16 cellular contexts compared by ENCODE assay signal in genomic region chr21:17693801-17694200, GRCh38.
"Had no signal": no experiment of that assay in that cellular context is flagged by ENCODE, and none has a peak within 500 bp of the region (broad histone marks: within the 10 kb centered on the region; RNA-seq: fewer than 3 reads in every experiment).

No MANE protein-coding gene starts in this region.

- ATAC-seq: activated CD4-positive, CD25-positive, alpha-beta regulatory T cell treated with anti-CD3 and anti-CD28 coated beads, Interleukin-2, amount 50 U/mL, for 24 hours; psoas muscle; stimulated activated naive CD8-positive, alpha-beta T cell treated with anti-CD3 and anti-CD28 coated beads, Interleukin-15, Interleukin-2, amounts not matched to agents 100 U/mL and 50 U/mL, for 24 hours; upper lobe of right lung had no signal

- DNase-seq: activated T-cell treated with anti-CD3 and anti-CD28 coated beads for 4 hours; brain microvascular endothelial cell; cerebellar nuclear complex; hypothalamus; kidney glomerular epithelial cell; mesendoderm; nephron progenitor cell; psoas muscle; stimulated activated CD4-positive, alpha-beta T cell treated with anti-CD3 and anti-CD28 coated beads, Interleukin-4, amount 100 ng/mL, for 1 hour; stimulated activated CD8-positive, alpha-beta memory T cell treated with anti-CD3 and anti-CD28 coated beads, Interleukin-4, amount 100 ng/mL, for 48 hours; stimulated activated naive CD8-positive, alpha-beta T cell treated with anti-CD3 and anti-CD28 coated beads, Interleukin-15, Interleukin-2, amounts not matched to agents 100 U/mL and 50 U/mL, for 24 hours; upper lobe of right lung had no signal

- H3K4me1 Mint-ChIP-seq: nephron progenitor cell had no signal

- H3K27ac Mint-ChIP-seq: activated naive CD4-positive, alpha-beta T cell treated with anti-CD3 and anti-CD28 coated beads, Interleukin-2, amount 50 U/mL, for 72 hours; dendritic cell treated with granulocyte-macrophage colony-stimulating factor and Interleukin-4, amounts not matched to agents 40 ng/mL and 50 ng/mL, for 4 days; nephron progenitor cell; T-helper 1 cell treated with Interleukin-12 subunit alpha and Interleukin-12 subunit beta and Interleukin-4 antibody, amounts not matched to agents 30 μg/mL and 1 μg/mL, for 36 hours had no signal

- H3K4me3 Mint-ChIP-seq: dendritic cell treated with granulocyte-macrophage colony-stimulating factor and Interleukin-4, amounts not matched to agents 40 ng/mL and 50 ng/mL, for 4 days; nephron progenitor cell; T-helper 1 cell treated with Interleukin-12 subunit alpha and Interleukin-12 subunit beta and Interleukin-4 antibody, amounts not matched to agents 30 μg/mL and 1 μg/mL, for 36 hours had no signal
